In the genomic region with DNA sequence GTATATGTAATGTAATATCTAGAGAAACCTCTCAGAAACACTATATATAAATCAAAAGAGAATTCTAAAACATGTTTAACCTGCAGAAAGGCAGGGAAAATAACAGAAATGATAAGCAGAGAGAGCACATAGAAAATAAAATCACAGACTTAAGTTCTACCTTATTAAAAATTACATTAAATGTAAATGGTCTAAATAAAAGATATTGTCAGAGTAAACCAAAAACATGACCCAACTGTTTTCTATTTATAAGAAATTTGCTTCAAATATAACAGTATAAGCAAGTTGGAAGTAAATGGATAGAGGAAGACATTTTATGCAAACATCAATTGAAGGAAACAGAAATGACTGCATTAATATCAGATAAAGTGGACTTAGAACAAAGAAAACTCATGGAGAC, we compare ENCODE assay signal across 8 cellular contexts.
"Had no signal": no experiment of that assay in that cellular context is flagged by ENCODE, and none has a peak within 500 bp of the region (broad histone marks: within the 10 kb centered on the region; RNA-seq: fewer than 3 reads in every experiment).

No MANE protein-coding gene starts in this region.

- DNase-seq: GDM1, GF-D8 had no signal

- FAIRE-seq: G401.6, GM12878, GM12891, GM12892, GM18507, GM19239 had no signal

- ATAC-seq: GM12878 had no signal

- H3K4me3 ChIP-seq: GM12878 had no signal
